Comparison of ENCODE assay signal across 22 cellular contexts in genomic region chr12:107393043-107393725, GRCh38.
DNase-seq lines count a peak whose midpoint lies in the region; ATAC-seq, FAIRE-seq and TF ChIP-seq lines count a peak whose summit lies in the region.
"Had no signal": no experiment of that assay in that cellular context is flagged by ENCODE, and none has a peak within 500 bp of the region (broad histone marks: within the 10 kb centered on the region; RNA-seq: fewer than 3 reads in every experiment).

No MANE protein-coding gene starts in this region.

- no peak for TF ChIP-seq EP300 in A549 (IDR thresholded peaks at IDR 0.05)

- TF ChIP-seq CTCF in A549 (IDR thresholded peaks at IDR 0.05) (no peak), Peyer's patch (IDR thresholded peaks at IDR 0.05) (no peak)
- TF ChIP-seq CTCF in activated CD8-positive, alpha-beta T cell treated with anti-CD3 and anti-CD28 coated beads for 36 hours (IDR thresholded peaks at IDR 0.05), result no peak

- peak overlapping the region in 4 of 8 donors; percentile 31 to 72 (median 53) for H3K4me3 Mint-ChIP-seq in CD4-positive, alpha-beta memory T cell
- H3K4me3 Mint-ChIP-seq in activated CD8-positive, alpha-beta T cell treated with anti-CD3 and anti-CD28 coated beads for 36 hours, result no peak overlapping the region
- H3K4me3 Mint-ChIP-seq: activated CD8-positive, alpha-beta memory T cell treated with anti-CD3 and anti-CD28 coated beads, Interleukin-2, amount 10 ng/mL, durations not matched to agents 7 days and 5 days; HFFc6 had no signal

- no peaks in the 10 kb centered on the region for H3K9me3 Mint-ChIP-seq in CD4-positive, alpha-beta memory T cell
- peaks cover 17% of the 10 kb centered on the region for H3K9me3 Mint-ChIP-seq in activated CD8-positive, alpha-beta T cell treated with anti-CD3 and anti-CD28 coated beads for 36 hours

- H3K27me3 Mint-ChIP-seq in CD4-positive, alpha-beta memory T cell, result no peaks in the 10 kb centered on the region
- no peaks in the 10 kb centered on the region for H3K27me3 Mint-ChIP-seq in activated CD8-positive, alpha-beta T cell treated with anti-CD3 and anti-CD28 coated beads for 36 hours
- H3K27me3 Mint-ChIP-seq: activated CD8-positive, alpha-beta memory T cell treated with anti-CD3 and anti-CD28 coated beads, Interleukin-2, amount 10 ng/mL, durations not matched to agents 7 days and 5 days had no signal

- TF ChIP-seq POLR2A in A549 (IDR thresholded peaks at IDR 0.05; ENCODE audit: low read length), result no peak
- no peak for TF ChIP-seq POLR2A in Peyer's patch (IDR thresholded peaks at IDR 0.05)

- CTCF ChIA-PET in A549 (lab: Yijun Ruan, JAX), result interaction anchor here (1.2 to 2.3 kb wide), 3 partner anchors 8 to 261 kb away, joined by 4 to 6 read pairs (median 5); no protein-coding TSS in a partner anchor
- CTCF ChIA-PET in CD4-positive, alpha-beta memory T cell (lab: Charles Lee; ENCODE audit: partially characterized antibody), result interaction anchor here (0.6 to 0.7 kb wide), 2 partner anchors 9 to 106 kb away, joined by 3 to 4 read pairs; no protein-coding TSS in a partner anchor
- CTCF ChIA-PET in activated CD8-positive, alpha-beta T cell treated with anti-CD3 and anti-CD28 coated beads for 36 hours (lab: Charles Lee), result interaction anchor here (0.6 to 10.2 kb wide), 3 partner anchors 13 to 74 kb away, joined by 3 to 111 read pairs (median 3); a partner anchor contains a TSS

- peak overlapping the region in 6 of 7 donors; percentile 38 to 80 (median 72) for H3K27ac Mint-ChIP-seq in CD4-positive, alpha-beta memory T cell
- peak overlapping the region; percentile 11 for H3K27ac Mint-ChIP-seq in activated CD8-positive, alpha-beta T cell treated with anti-CD3 and anti-CD28 coated beads for 36 hours
- H3K27ac Mint-ChIP-seq: activated CD8-positive, alpha-beta memory T cell treated with anti-CD3 and anti-CD28 coated beads, Interleukin-2, amount 10 ng/mL, durations not matched to agents 7 days and 5 days; HFFc6 had no signal

- WGBS in A549 (ENCODE audit: missing lambda C conversion rate), result 94% methylated on average over 10 of the region's 10 CpGs

- TF ChIP-seq RAD21 in A549 (conservative IDR thresholded peaks at IDR 0.05 in 1 of 2, IDR thresholded peaks at IDR 0.05 in 1 of 2), result no peak

- intact Hi-C loops in CD4-positive, alpha-beta memory T cell (cut with micrococcal nuclease), result no loop called here
- intact Hi-C loops in activated CD8-positive, alpha-beta T cell treated with anti-CD3 and anti-CD28 coated beads for 36 hours (cut with micrococcal nuclease), result no loop called here

- H3K4me1 ChIP-seq in A549 (peaks cover 54% of the 10 kb centered on the region), Peyer's patch (no peaks in the 10 kb centered on the region)
- H3K4me1 ChIP-seq in CD4-positive, alpha-beta memory T cell (ENCODE audit: insufficient read depth, low read length), result peaks cover 45% of the 10 kb centered on the region

- no peaks in the 10 kb centered on the region for H3K36me3 ChIP-seq in CD4-positive, alpha-beta memory T cell (ENCODE audit: insufficient read depth, low read length)
- no peaks in the 10 kb centered on the region for H3K36me3 ChIP-seq in Peyer's patch
- H3K36me3 ChIP-seq: BE2C, ovary, thyroid gland had no signal

- H3K27me3 ChIP-seq in CD4-positive, alpha-beta memory T cell (ENCODE audit: insufficient read depth, low read length), result no peaks in the 10 kb centered on the region
- H3K27me3 ChIP-seq in Peyer's patch, result no peaks in the 10 kb centered on the region
- H3K27me3 ChIP-seq: BE2C, ovary, thyroid gland had no signal

- no peak for ATAC-seq in A549
- peak; percentile 81 for ATAC-seq in activated CD8-positive, alpha-beta T cell treated with anti-CD3 and anti-CD28 coated beads for 36 hours
- ATAC-seq: activated CD8-positive, alpha-beta memory T cell treated with anti-CD3 and anti-CD28 coated beads, Interleukin-2, amount 10 ng/mL, durations not matched to agents 7 days and 5 days; left cardiac atrium; mucosa of descending colon had no signal

- peaks cover 10% of the 10 kb centered on the region; the same call in 2 of the 3 replicates for H3K9me3 ChIP-seq in A549
- H3K9me3 ChIP-seq in CD4-positive, alpha-beta memory T cell (ENCODE audit: control insufficient read depth in 1 of 2, low read length in 2 of 2), result no peaks in the 10 kb centered on the region
- no peaks in the 10 kb centered on the region for H3K9me3 ChIP-seq in Peyer's patch
- H3K9me3 ChIP-seq: BE2C, mucosa of descending colon, ovary, thyroid gland had no signal

- no peak overlapping the region for H3K4me3 ChIP-seq in A549
- no peak overlapping the region for H3K4me3 ChIP-seq in CD4-positive, alpha-beta memory T cell (ENCODE audit: low read length in 2 of 2)
- no peak overlapping the region for H3K4me3 ChIP-seq in Peyer's patch
- H3K4me3 ChIP-seq: mucosa of descending colon, ovary, thyroid gland had no signal

- H3K27ac ChIP-seq in A549 (peak overlapping the region; percentile 9 to 64; a peak in 3 of 6 replicates), Peyer's patch (no peak overlapping the region)
- no peak overlapping the region for H3K27ac ChIP-seq in CD4-positive, alpha-beta memory T cell (ENCODE audit: low read depth, low read length)
- H3K27ac ChIP-seq: ovary had no signal

- POLR2A ChIA-PET in A549 (lab: Yijun Ruan, JAX), result interaction anchor here (0.6 kb wide), 1 partner anchor 14 kb away, joined by 3 read pairs; no protein-coding TSS in a partner anchor
- POLR2A ChIA-PET in CD4-positive, alpha-beta memory T cell (lab: Charles Lee; ENCODE audit: partially characterized antibody), result interaction anchor here (0.7 to 3.9 kb wide), 2 partner anchors 20 to 73 kb away, joined by 3 to 19 read pairs; a partner anchor contains a TSS
- POLR2A ChIA-PET in activated CD8-positive, alpha-beta T cell treated with anti-CD3 and anti-CD28 coated beads for 36 hours (lab: Charles Lee), result no interaction called here

- 0 out of 3 replicates have a peak overlapping the region, but pooled peaks have one; percentile 0 for H3K4me2 ChIP-seq in A549

- no peak for DNase-seq in A549 (ENCODE audit: low read depth in 1 of 2, low spot score in 1 of 2)
- DNase-seq in CD4-positive, alpha-beta memory T cell, result no peak
- DNase-seq in activated CD8-positive, alpha-beta T cell treated with anti-CD3 and anti-CD28 coated beads for 36 hours, result peak; percentile 49
- DNase-seq in iris pigment epithelial cell (ENCODE audit: low read depth), result peak; percentile 18
- DNase-seq in NCI-H2227 (lab: John Stamatoyannopoulos, UW; ENCODE audit: unreplicated experiment), result no peak
- DNase-seq in Peyer's patch, result no peak
- DNase-seq in HuH-7.5 (ENCODE audit: low spot score), result no peak
- no peak for DNase-seq in NCI-H345 treated with DMSO at 0.1 percent for 48 hours (lab: John Stamatoyannopoulos, UW; ENCODE audit: unreplicated experiment)
- DNase-seq: activated CD8-positive, alpha-beta memory T cell treated with anti-CD3 and anti-CD28 coated beads, Interleukin-2, amount 10 ng/mL, durations not matched to agents 7 days and 5 days; BE2C; DMS79; HFFc6; hypothalamus; left cardiac atrium; mucosa of descending colon; NCI-H1694 treated with DMSO at 0.1 percent for 48 hours; NCI-H526 treated with DMSO at 0.1 percent for 48 hours; ovary; stimulated activated CD4-positive, alpha-beta T cell treated with anti-CD3 and anti-CD28 coated beads, Interleukin-4, amount 100 ng/mL, for 1 hour; stimulated activated CD8-positive, alpha-beta memory T cell treated with anti-CD3 and anti-CD28 coated beads, Interleukin-4, amount 100 ng/mL, for 48 hours had no signal

- H3K4me1 Mint-ChIP-seq in CD4-positive, alpha-beta memory T cell, result peaks cover 41 to 82% (median 60%) of the 10 kb centered on the region in 4 donors
- peaks cover 78% of the 10 kb centered on the region for H3K4me1 Mint-ChIP-seq in activated CD8-positive, alpha-beta T cell treated with anti-CD3 and anti-CD28 coated beads for 36 hours (ENCODE audit: low read depth)

- no peak for FAIRE-seq in A549 (lab: Jason Lieb, UNC)
- FAIRE-seq: GM19239 had no signal

- no peaks in the 10 kb centered on the region for H3K36me3 Mint-ChIP-seq in CD4-positive, alpha-beta memory T cell
- peaks cover 12% of the 10 kb centered on the region for H3K36me3 Mint-ChIP-seq in activated CD8-positive, alpha-beta T cell treated with anti-CD3 and anti-CD28 coated beads for 36 hours (ENCODE audit: low read depth)

TF ChIP-seq in A549, 52 proteins besides CTCF, POLR2A, EP300 and RAD21:
- TF ChIP-seq PHF8 (IDR thresholded peaks at IDR 0.05; ENCODE audit: borderline replicate concordance, low read depth) (no peak), EHF (CRISPR knock-in tag; IDR thresholded peaks at IDR 0.05) (no peak), RFX5 (IDR thresholded peaks at IDR 0.05) (no peak)
TF ChIP-seq in A549: peak in this region for 0.

Comparison
In these comparisons a context has a peak if more than half of its experiments do, and no peak if none do; other contexts are left out.
1. DNase-seq: peak in activated CD8-positive, alpha-beta T cell treated with anti-CD3 and anti-CD28 coated beads for 36 hours (single experiment) and iris pigment epithelial cell (single experiment); none in A549 (0 of 2), CD4-positive, alpha-beta memory T cell (0 of 5), NCI-H2227 (single experiment), Peyer's patch (0 of 3), HuH-7.5 (single experiment) and NCI-H345 treated with DMSO at 0.1 percent for 48 hours (single experiment).
2. H3K27ac ChIP-seq: peak in A549 (2 of 2); none in CD4-positive, alpha-beta memory T cell (single experiment) and Peyer's patch (0 of 4).